Comparison of ENCODE assay signal across 9 cellular contexts in the genomic region with DNA sequence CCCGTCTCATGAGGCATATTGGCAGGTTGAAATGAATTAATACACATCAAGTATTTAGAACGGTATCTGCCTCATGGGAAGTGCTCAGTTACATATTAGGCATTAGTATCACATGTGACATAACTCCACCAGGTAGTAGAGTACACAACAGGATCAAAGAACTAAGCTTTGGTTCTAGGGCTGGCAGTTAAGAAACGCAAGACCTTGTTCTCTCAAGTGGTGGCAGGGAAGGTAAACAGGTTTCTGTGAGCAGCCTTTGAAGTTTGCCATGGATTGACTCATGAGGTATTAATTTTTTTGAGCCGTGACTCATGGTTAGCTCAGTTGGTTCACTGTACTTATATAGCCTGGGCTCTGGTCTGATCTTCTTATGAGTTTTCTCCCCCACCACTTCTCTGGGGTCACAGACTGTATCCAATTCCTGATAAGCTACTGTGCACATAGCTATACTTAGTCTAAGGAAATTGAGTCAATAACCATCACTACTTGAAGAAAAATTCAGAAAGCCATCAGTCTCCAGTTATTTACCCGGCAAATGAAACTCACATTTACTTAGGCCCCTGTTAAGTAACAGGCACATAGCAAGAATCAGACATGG.
DNase-seq lines count a peak whose midpoint lies in the region; ATAC-seq, FAIRE-seq and TF ChIP-seq lines count a peak whose summit lies in the region.
"Had no signal": no experiment of that assay in that cellular context is flagged by ENCODE, and none has a peak within 500 bp of the region (broad histone marks: within the 10 kb centered on the region; RNA-seq: fewer than 3 reads in every experiment).

No MANE protein-coding gene starts in this region.

- peak overlapping the region; percentile 24 for H3K4me2 ChIP-seq in skeletal muscle satellite cell (ENCODE audit: low read length)

- peak; percentile 95 to 97 for ATAC-seq in activated CD4-positive, CD25-positive, alpha-beta regulatory T cell treated with anti-CD3 and anti-CD28 coated beads, Interleukin-2, amount 50 U/mL, for 24 hours
- ATAC-seq in GM18907 (IDR thresholded peaks at IDR 0.05; ENCODE audit: unreplicated experiment) (no peak), GM18858 (IDR thresholded peaks at IDR 0.05; ENCODE audit: unreplicated experiment) (no peak)

- H3K27me3 ChIP-seq in bronchial epithelial cell (ENCODE audit: control insufficient read depth, insufficient read depth, low read length): no peaks in the 10 kb centered on the region
- no peaks in the 10 kb centered on the region for H3K27me3 ChIP-seq in skeletal muscle satellite cell (ENCODE audit: control insufficient read depth, insufficient read depth, low read length)

- no peak for TF ChIP-seq POLR2A in NB4 (IDR thresholded peaks at IDR 0.05; ENCODE audit: extremely low read depth, insufficient read length)

- no peak for DNase-seq in activated CD4-positive, CD25-positive, alpha-beta regulatory T cell treated with anti-CD3 and anti-CD28 coated beads, Interleukin-2, amount 50 U/mL, for 72 hours
- DNase-seq in NB4 (ENCODE audit: low read depth) (peak; percentile 9), bronchial epithelial cell (ENCODE audit: low read depth) (peak; percentile 98), epidermal melanocyte (ENCODE audit: insufficient read length, low spot score) (no peak)

- peaks cover 14% of the 10 kb centered on the region for H3K4me1 ChIP-seq in skeletal muscle satellite cell (ENCODE audit: control insufficient read depth, insufficient read depth, low read length)
- H3K4me1 ChIP-seq: parathyroid adenoma had no signal

- H3K36me3 ChIP-seq in bronchial epithelial cell (ENCODE audit: control insufficient read depth, insufficient read depth, low read length) (no peaks in the 10 kb centered on the region), skeletal muscle satellite cell (ENCODE audit: insufficient read depth, low read length) (no peaks in the 10 kb centered on the region)

- H3K9me3 ChIP-seq in skeletal muscle satellite cell (replicated peaks; ENCODE audit: low read length): no peaks in the 10 kb centered on the region

- FAIRE-seq in bronchial epithelial cell (lab: Jason Lieb, UNC): peak; percentile 87

- no peak overlapping the region for H3K9ac ChIP-seq in skeletal muscle satellite cell (ENCODE audit: low read depth, low read length)
- H3K9ac ChIP-seq: parathyroid adenoma had no signal

- no peak overlapping the region for H3K4me3 ChIP-seq in NB4 (ENCODE audit: low read depth, low read length)
- H3K4me3 ChIP-seq in bronchial epithelial cell (ENCODE audit: low read depth, low read length): no peak overlapping the region
- H3K4me3 ChIP-seq in skeletal muscle satellite cell (ENCODE audit: low read length): no peak overlapping the region

- TF ChIP-seq CTCF in NB4 (IDR thresholded peaks at IDR 0.05; ENCODE audit: low read depth, low read length): no peak
- no peak for TF ChIP-seq CTCF in bronchial epithelial cell (IDR thresholded peaks at IDR 0.05; ENCODE audit: insufficient read depth, low read length, severe bottlenecking)

Comparison
In these comparisons a context has a peak if more than half of its experiments do, and no peak if none do; other contexts are left out.
1. ATAC-seq: peak in activated CD4-positive, CD25-positive, alpha-beta regulatory T cell treated with anti-CD3 and anti-CD28 coated beads, Interleukin-2, amount 50 U/mL, for 24 hours (2 of 2); none in GM18907 (single experiment) and GM18858 (single experiment).
2. DNase-seq: peak in NB4 (single experiment) and bronchial epithelial cell (single experiment); none in activated CD4-positive, CD25-positive, alpha-beta regulatory T cell treated with anti-CD3 and anti-CD28 coated beads, Interleukin-2, amount 50 U/mL, for 72 hours (single experiment) and epidermal melanocyte (single experiment).